Comparison of ENCODE assay signal across 1 cellular context in genomic region chr7:140281960-140282359, GRCh38.
TF ChIP-seq lines count a peak whose summit lies in the region.

No MANE protein-coding gene starts in this region.

TF ChIP-seq in HepG2, 621 proteins besides CTCF, POLR2A, EP300 and RAD21:
- TF ChIP-seq PRDM10 (CRISPR knock-in tag; IDR thresholded peaks at IDR 0.05; ENCODE audit: low read depth): 0 out of 2 replicates have a peak, but pooled peaks have one; percentile 54
- TF ChIP-seq ZNF407 (CRISPR knock-in tag; IDR thresholded peaks at IDR 0.05; ENCODE audit: not compliant biosample characterization): no peak
